ENCODE assay signal across 8 cellular contexts in genomic region chr20:1895674-1896496, GRCh38. TPM values are rescaled to one million over a fixed set of nuclear protein-coding genes. Genes with fewer than 3 reads are reported as not detected.
DNase-seq lines count a peak whose midpoint lies in the region; ATAC-seq, FAIRE-seq and TF ChIP-seq lines count a peak whose summit lies in the region.

No MANE protein-coding gene starts in this region.

- CTCF ChIA-PET in GM12878 (lab: Yijun Ruan, JAX): interaction anchor here (1.1 to 1.4 kb wide), 4 partner anchors 9 to 69 kb away, joined by 3 to 4 read pairs (median 4); no protein-coding TSS in a partner anchor

- no peak for TF ChIP-seq POLR2A in GM12878 (IDR thresholded peaks at IDR 0.05; ENCODE audit: low read depth, low read length)
- no peak for TF ChIP-seq POLR2A in stomach (IDR thresholded peaks at IDR 0.05)

- in situ Hi-C loops in GM12878 (cut with MboI): no loop called here

- TF ChIP-seq EP300 in GM12878 (IDR thresholded peaks at IDR 0.05; ENCODE audit: borderline replicate concordance in 1 of 2, control insufficient read depth in 1 of 2, low read depth in 2 of 2, low read length in 2 of 2): no peak
- TF ChIP-seq EP300 in stomach (IDR thresholded peaks at IDR 0.05): no peak

- H3K9ac ChIP-seq in GM12878 (ENCODE audit: control insufficient read depth, insufficient read depth, low read length): peak overlapping the region; percentile 64
- H3K9ac ChIP-seq in keratinocyte (ENCODE audit: control insufficient read depth, extremely low read depth, insufficient read depth, low read length): peak overlapping the region; percentile 73

- no peak for DNase-seq in activated CD4-positive, alpha-beta T cell treated with anti-CD3 and anti-CD28 coated beads, Interleukin-2, amount 10 ng/mL, durations not matched to agents 24 days and 14 days
- no peak for DNase-seq in activated CD4-positive, alpha-beta T cell treated with anti-CD3 and anti-CD28 coated beads, Interleukin-2, amount 50 U/mL, for 4 hours
- DNase-seq in GM12878 (ENCODE audit: low read depth, low spot score) (no peak), keratinocyte (ENCODE audit: low read depth, low spot score) (no peak), stomach (no peak), GM19238 (ENCODE audit: insufficient read length, low spot score) (no peak)
- no peak for DNase-seq in stimulated activated CD4-positive, alpha-beta T cell treated with anti-CD3 and anti-CD28 coated beads, Interleukin-4, amount 100 ng/mL, for 1 hour

- no peak overlapping the region for H3K27ac Mint-ChIP-seq in activated CD4-positive, alpha-beta T cell treated with anti-CD3 and anti-CD28 coated beads, Interleukin-2, amount 10 ng/mL, durations not matched to agents 24 days and 14 days

- peak overlapping the region; percentile 76 for H3K4me2 ChIP-seq in GM12878 (ENCODE audit: control insufficient read depth, insufficient read depth)
- H3K4me2 ChIP-seq in keratinocyte (ENCODE audit: control insufficient read depth, extremely low read depth, insufficient read depth, low read depth, low read length): peak overlapping the region; percentile 95

- peak; percentile 6; the same call in 1 of the 3 replicates for ATAC-seq in GM12878
- no peak for ATAC-seq in GM18858 (IDR thresholded peaks at IDR 0.05; ENCODE audit: unreplicated experiment)

- intact Hi-C loops in activated CD4-positive, alpha-beta T cell treated with anti-CD3 and anti-CD28 coated beads, Interleukin-2, amount 10 ng/mL, durations not matched to agents 24 days and 14 days (cut with micrococcal nuclease): no loop called here
- intact Hi-C loops in GM12878 (cut with micrococcal nuclease; ENCODE audit: unreplicated experiment): no loop called here
- intact Hi-C loops in stomach (cut with DNase I; ENCODE audit: low total_unique reads): loop anchor here (10.0 kb wide), 1 partner anchor 91 kb away; no protein-coding TSS in a partner anchor

- dilution Hi-C loops in keratinocyte (cut with MboI; ENCODE audit: extremely low pct_ligation_motif_present, low sequenced_read_pairs): no loop called here

- H3K36me3 ChIP-seq in GM12878 (ENCODE audit: control insufficient read depth in 2 of 2, insufficient read depth in 2 of 2, low read length in 1 of 2): no peaks in the 10 kb centered on the region
- H3K36me3 ChIP-seq in keratinocyte (ENCODE audit: control insufficient read depth in 2 of 2, extremely low read depth in 1 of 2, insufficient read depth in 2 of 2, low read length in 2 of 2): peaks cover 2 to 16% of the 10 kb centered on the region in 2 experiments
- H3K36me3 ChIP-seq in stomach: peaks cover 0 to 5% (median 0%) of the 10 kb centered on the region in 4 donors

- H3K9me3 ChIP-seq in GM12878 (replicated peaks; ENCODE audit: control insufficient read depth, insufficient read depth, low read length): no peaks in the 10 kb centered on the region
- H3K9me3 ChIP-seq in keratinocyte (ENCODE audit: control insufficient read depth, low read depth, low read length): no peaks in the 10 kb centered on the region
- H3K9me3 ChIP-seq in stomach: no peaks in the 10 kb centered on the region

- H3K9me1 ChIP-seq in keratinocyte (ENCODE audit: control insufficient read depth, extremely low read depth, insufficient read depth, low read length): peaks cover 8% of the 10 kb centered on the region

- POLR2A ChIA-PET in GM12878 (lab: Charles Lee): interaction anchor here (1.3 kb wide), 1 partner anchor 48 kb away, joined by 3 read pairs; no protein-coding TSS in a partner anchor

- H3K4me3 ChIP-seq in GM12878 (peak overlapping the region; percentile 87), keratinocyte (ENCODE audit: control insufficient read depth in 2 of 3, extremely low read depth in 1 of 3, insufficient read depth in 2 of 3, low read depth in 1 of 3, low read length in 3 of 3) (peak overlapping the region; percentile 58 to 71 (median 60)), stomach (peak overlapping the region; percentile 67 to 74 (median 70))

- H3K79me2 ChIP-seq in GM12878 (ENCODE audit: control insufficient read depth, insufficient read depth, low read length) (peaks cover 5% of the 10 kb centered on the region), keratinocyte (ENCODE audit: control insufficient read depth, insufficient read depth, low read length) (peaks cover 62% of the 10 kb centered on the region)

- peaks cover 58% of the 10 kb centered on the region for H3K27me3 Mint-ChIP-seq in activated CD4-positive, alpha-beta T cell treated with anti-CD3 and anti-CD28 coated beads, Interleukin-2, amount 10 ng/mL, durations not matched to agents 24 days and 14 days

- TF ChIP-seq CTCF in GM12878 (IDR thresholded peaks at IDR 0.05 in 2 of 3, conservative IDR thresholded peaks at IDR 0.05 in 1 of 3; ENCODE audit: control insufficient read depth in 2 of 3, extremely low read depth in 1 of 3, insufficient read depth in 1 of 3, low read depth in 3 of 3, low read length in 3 of 3) (no peak), keratinocyte (optimal IDR thresholded peaks at IDR 0.05 in 1 of 3, IDR thresholded peaks at IDR 0.05 in 1 of 3, conservative IDR thresholded peaks at IDR 0.05 in 1 of 3; ENCODE audit: extremely low read depth in 1 of 3, insufficient read depth in 2 of 3, low read length in 3 of 3) (no peak), stomach (IDR thresholded peaks at IDR 0.05) (no peak)

- no peaks in the 10 kb centered on the region for H3K9me3 Mint-ChIP-seq in activated CD4-positive, alpha-beta T cell treated with anti-CD3 and anti-CD28 coated beads, Interleukin-2, amount 10 ng/mL, durations not matched to agents 24 days and 14 days

- 32% methylated on average over 24 of the region's 24 CpGs for WGBS in GM12878 (ENCODE audit: insufficient coverage, insufficient replicate concordance, low lambda C conversion rate, missing lambda C conversion rate)
- WGBS in stomach, 5 donors: 17 to 24% (median 21%) methylated on average over 9 to 24 of the region's 24 CpGs

- H3K36me3 Mint-ChIP-seq in activated CD4-positive, alpha-beta T cell treated with anti-CD3 and anti-CD28 coated beads, Interleukin-2, amount 10 ng/mL, durations not matched to agents 24 days and 14 days (ENCODE audit: low read depth): no peaks in the 10 kb centered on the region

- no peak for TF ChIP-seq RAD21 in GM12878 (IDR thresholded peaks at IDR 0.05; ENCODE audit: insufficient read depth, low read depth, low read length)

- no peaks in the 10 kb centered on the region for H4K20me1 ChIP-seq in GM12878 (ENCODE audit: control insufficient read depth, insufficient read depth)
- H4K20me1 ChIP-seq in keratinocyte (ENCODE audit: control insufficient read depth, extremely low read depth, insufficient read depth, low read length): peaks cover 16% of the 10 kb centered on the region

- H3K4me1 ChIP-seq in GM12878 (ENCODE audit: control insufficient read depth, insufficient read depth, low read length): peaks cover 38% of the 10 kb centered on the region
- H3K4me1 ChIP-seq in keratinocyte (ENCODE audit: control insufficient read depth, extremely low read depth, insufficient read depth, low read length): peaks cover 37% of the 10 kb centered on the region
- peaks cover 11 to 81% (median 56%) of the 10 kb centered on the region in 4 donors for H3K4me1 ChIP-seq in stomach

- no peak overlapping the region for H3K27ac ChIP-seq in GM12878 (ENCODE audit: control insufficient read depth, insufficient read depth)
- peak overlapping the region; percentile 41 for H3K27ac ChIP-seq in keratinocyte (ENCODE audit: control insufficient read depth, insufficient read depth, low read length)
- peak overlapping the region; percentile 74 to 96 (median 92) for H3K27ac ChIP-seq in stomach

- H3K4me3 Mint-ChIP-seq in activated CD4-positive, alpha-beta T cell treated with anti-CD3 and anti-CD28 coated beads, Interleukin-2, amount 10 ng/mL, durations not matched to agents 24 days and 14 days: peak overlapping the region; percentile 8

- H3K27me3 ChIP-seq in GM12878 (replicated peaks in 1 of 2; ENCODE audit: control insufficient read depth in 2 of 2, insufficient read depth in 2 of 2, low read length in 1 of 2): no peaks in the 10 kb centered on the region
- no peaks in the 10 kb centered on the region for H3K27me3 ChIP-seq in keratinocyte (ENCODE audit: control insufficient read depth, extremely low read depth, insufficient read depth, low read length)
- H3K27me3 ChIP-seq in stomach: peaks cover 0 to 13% (median 0%) of the 10 kb centered on the region in 3 donors

- H2AFZ ChIP-seq in GM12878 (ENCODE audit: control insufficient read depth, low read depth, low read length) (no peak overlapping the region; the same call in 1 of the 2 replicates), keratinocyte (ENCODE audit: control insufficient read depth, low read length) (peak overlapping the region; percentile 8)

- SMC1A ChIA-PET in GM12878 (lab: Charles Lee; ENCODE audit: uncharacterized antibody, unreplicated experiment): interaction anchor here (1.0 to 1.4 kb wide), 3 partner anchors 17 to 93 kb away, joined by 3 to 4 read pairs (median 3); no protein-coding TSS in a partner anchor

- H3K4me1 Mint-ChIP-seq in activated CD4-positive, alpha-beta T cell treated with anti-CD3 and anti-CD28 coated beads, Interleukin-2, amount 10 ng/mL, durations not matched to agents 24 days and 14 days: no peaks in the 10 kb centered on the region

- no TSS peak for BruUV-seq in GM12878 (replicated peaks; lab: Mats Ljungman, UMichigan)

- FAIRE-seq in GM12878 (lab: Jason Lieb, UNC) (no peak), keratinocyte (lab: Jason Lieb, UNC) (peak; percentile 43)

- RAD21 ChIA-PET in GM12878 (lab: Charles Lee; ENCODE audit: unreplicated experiment): interaction anchor here (0.6 to 2.2 kb wide), 3 partner anchors 24 to 195 kb away, joined by 3 to 8 read pairs (median 3); no protein-coding TSS in a partner anchor

RNA-seq across cellular contexts. Expression of gene SIRPA, which starts 0.7 kb away (rescaled TPM):
- 0.05 TPM in 1 of 2 replicates, not detected in the other for total RNA-seq in activated CD4-positive, alpha-beta T cell treated with anti-CD3 and anti-CD28 coated beads, Interleukin-2, amount 10 ng/mL, durations not matched to agents 24 days and 14 days
- total RNA-seq in GM12878 (2013; cell fraction: nucleolus; rRNA removed): 10.5 and 11.5 TPM in 2 replicates
- total RNA-seq in GM12878 (2014; rRNA removed) (5.9 and 7.2 TPM in 2 replicates), GM12878 (2014; rRNA removed; fragmentation: Illumina TruSeq; extraction: Trizol) (4.7 and 5.3 TPM in 2 replicates), GM12878 (2021) (13.1 and 13.3 TPM in 2 replicates), stomach (10 to 100 TPM in 1 of 5 donors, 1 to 10 TPM in 3, under 1 TPM in 1; 0.29 to 35.5 (median 8.8) TPM)
- polyA plus RNA-seq in GM12878 (2011; ENCODE audit: low read depth): 1.6 TPM
- polyA plus RNA-seq in GM12878 (2011; rRNA removed) (2.6 and 4.6 TPM in 2 replicates), GM12878 (2014; fragmentation: Illumina TruSeq; extraction: Trizol) (7.8 and 13.2 TPM in 2 replicates), GM12878 (2014; fragmentation: Nextera tagmentation; extraction: Ambion mirVana) (1 to 10 TPM; 1.7 to 2.7 TPM), GM12878 (2014; rRNA removed) (9.3 and 10.4 TPM in 2 replicates), GM12878 (2016; fragmentation: Nextera tagmentation; extraction: Ambion mirVana) (1 to 10 TPM; 3.6 to 3.7 TPM), keratinocyte (19.9 to 50.7 TPM (median 23.7 TPM) in 3 replicates), stomach (1 to 10 TPM; 5.7 to 8.5 (median 7.0) TPM)
- polyA plus RNA-seq in GM12878 (2011; cell fraction: cytosol; rRNA removed): 5.6 and 6.2 TPM in 2 replicates
- polyA plus RNA-seq in GM12878 (2011; cell fraction: nucleus; rRNA removed): 12.7 and 13.6 TPM in 2 replicates
- 3.6 and 5.1 TPM in 2 replicates for polyA plus RNA-seq in GM12878 (2012)
- 3.5 and 3.7 TPM in 2 replicates for polyA minus RNA-seq in GM12878 (2011; rRNA and poly(A)+ RNA removed)
- polyA minus RNA-seq in GM12878 (2011; cell fraction: cytosol; rRNA and poly(A)+ RNA removed): 1.1 and 2.6 TPM in 2 replicates
- polyA minus RNA-seq in GM12878 (2011; cell fraction: nucleus; rRNA and poly(A)+ RNA removed): 1.7 and 2.3 TPM in 2 replicates
- 14.5 TPM for polyA plus RNA-seq in keratinocyte (2011; ENCODE audit: low read depth)
- polyA plus RNA-seq in keratinocyte (2011; cell fraction: cytosol; rRNA removed): 27.2 and 34.1 TPM in 2 replicates
- polyA plus RNA-seq in keratinocyte (2011; cell fraction: nucleus; rRNA removed): 64.2 and 79.1 TPM in 2 replicates
- 37.4 and 48.9 TPM in 2 replicates for polyA plus RNA-seq in keratinocyte (2012; ENCODE audit: low replicate concordance)
- 23.1 to 84.4 TPM (median 23.5 TPM) in 3 replicates for polyA minus RNA-seq in keratinocyte
- polyA minus RNA-seq in keratinocyte (2011; cell fraction: cytosol; rRNA and poly(A)+ RNA removed): 21.5 TPM
- 35.0 and 48.7 TPM in 2 replicates for polyA minus RNA-seq in keratinocyte (2011; cell fraction: nucleus; rRNA and poly(A)+ RNA removed)
